8 cellular contexts compared by ENCODE assay signal in genomic region chr22:30357650-30358215, GRCh38. TPM values are rescaled to one million over a fixed set of nuclear protein-coding genes. Genes with fewer than 3 reads are reported as not detected.
DNase-seq lines count a peak whose midpoint lies in the region; ATAC-seq and TF ChIP-seq lines count a peak whose summit lies in the region.

No MANE protein-coding gene starts in this region.

- POLR2A ChIA-PET in naive thymus-derived CD8-positive, alpha-beta T cell (lab: Charles Lee) = interaction anchor here (1.1 to 4.9 kb wide), 8 partner anchors 21 to 69 kb away, joined by 3 to 100 read pairs (median 12); partner anchors contain the start of gene CASTOR1

- H3K36me3 Mint-ChIP-seq in IgD-negative memory B cell = no peaks in the 10 kb centered on the region
- H3K36me3 Mint-ChIP-seq in naive thymus-derived CD8-positive, alpha-beta T cell = peaks cover 0 to 17% (median 3%) of the 10 kb centered on the region in 3 donors

- no peaks in the 10 kb centered on the region for H3K27me3 Mint-ChIP-seq in IgD-negative memory B cell
- H3K27me3 Mint-ChIP-seq in naive thymus-derived CD8-positive, alpha-beta T cell = no peaks in the 10 kb centered on the region

- no peaks in the 10 kb centered on the region for H3K9me3 Mint-ChIP-seq in IgD-negative memory B cell
- H3K9me3 Mint-ChIP-seq in naive thymus-derived CD8-positive, alpha-beta T cell = no peaks in the 10 kb centered on the region

- peaks cover 25 to 36% (median 33%) of the 10 kb centered on the region in 11 experiments; a peak in 21 of 22 replicates for H4K20me1 ChIP-seq in BLaER1 treated with 17β-estradiol and CSF1 and Interleukin-3, amounts not matched to agents 10 nM and 100 nM
- no peaks in the 10 kb centered on the region for H4K20me1 ChIP-seq in mammary epithelial cell (ENCODE audit: insufficient read depth, low read length)

- intact Hi-C loops in mammary epithelial cell (cut with micrococcal nuclease) = loop anchor here (2.0 kb wide), 1 partner anchor 29 kb away; the partner anchor contains the start of gene RNF215

- H3K36me3 ChIP-seq in BLaER1 treated with 17β-estradiol and CSF1 and Interleukin-3, amounts not matched to agents 10 nM and 100 nM = peaks cover 12 to 22% (median 17%) of the 10 kb centered on the region in 11 experiments
- H3K36me3 ChIP-seq in mammary epithelial cell (ENCODE audit: insufficient read depth, low read length) = peaks cover 2% of the 10 kb centered on the region

- BruUV-seq in mammary epithelial cell (replicated peaks; lab: Mats Ljungman, UMichigan) = no TSS peak

- 58% methylated on average over 17 of the region's 22 CpGs for WGBS in mammary epithelial cell (ENCODE audit: low coverage, missing lambda C conversion rate)

- peak overlapping the region in 9 of 10 experiments; percentile 82 to 99 (median 93); a peak in 15 of 20 replicates for H3K4me3 ChIP-seq in BLaER1 treated with 17β-estradiol and CSF1 and Interleukin-3, amounts not matched to agents 10 nM and 100 nM
- H3K4me3 ChIP-seq in mammary epithelial cell (replicated peaks in 1 of 3; ENCODE audit: insufficient read depth in 1 of 3, low read depth in 2 of 3, low read length in 3 of 3) = peak overlapping the region; percentile 75 to 89 (median 85)

- peak overlapping the region in 6 of 11 experiments; percentile 92 to 98 (median 94); a peak in 10 of 22 replicates for H3K9ac ChIP-seq in BLaER1 treated with 17β-estradiol and CSF1 and Interleukin-3, amounts not matched to agents 10 nM and 100 nM
- no peak overlapping the region for H3K9ac ChIP-seq in mammary epithelial cell (ENCODE audit: insufficient read depth, low read length)

- CTCF ChIA-PET in mammary epithelial cell (lab: Charles Lee; ENCODE audit: low non-redundant PET) = no interaction called here

- in situ Hi-C loops in mammary epithelial cell (cut with MboI; ENCODE audit: low sequenced_read_pairs in 2 of 2) = no loop called here

- DNase-seq in mammary epithelial cell = no peak
- no peak for DNase-seq in naive thymus-derived CD8-positive, alpha-beta T cell
- DNase-seq in activated effector memory CD4-positive, alpha-beta T cell treated with Interleukin-2 at 50 U/mL for 16 hours = no peak
- DNase-seq in HT-29 (ENCODE audit: low spot score) = no peak
- no peak for DNase-seq in NCI-H2171 treated with DMSO at 0.1 percent for 48 hours (lab: John Stamatoyannopoulos, UW)

- H3K4me2 ChIP-seq in BLaER1 treated with 17β-estradiol and CSF1 and Interleukin-3, amounts not matched to agents 10 nM and 100 nM = peak overlapping the region; percentile 85 to 97 (median 92)
- no peak overlapping the region for H3K4me2 ChIP-seq in mammary epithelial cell (ENCODE audit: insufficient read depth, low read depth, low read length)

- peak overlapping the region; percentile 94 to 99 (median 99) for H3K4me3 Mint-ChIP-seq in IgD-negative memory B cell
- peak overlapping the region; percentile 91 to 98 (median 96) for H3K4me3 Mint-ChIP-seq in naive thymus-derived CD8-positive, alpha-beta T cell

- no peak overlapping the region for H3K27ac ChIP-seq in BLaER1 treated with 17β-estradiol and CSF1 and Interleukin-3, amounts not matched to agents 10 nM and 100 nM
- H3K27ac ChIP-seq in mammary epithelial cell (ENCODE audit: insufficient read depth, low read depth, low read length) = peak overlapping the region; percentile 85

- TF ChIP-seq CTCF in mammary epithelial cell (conservative IDR thresholded peaks at IDR 0.05 in 1 of 2, IDR thresholded peaks at IDR 0.05 in 1 of 2; ENCODE audit: extremely low read depth in 1 of 2, insufficient read depth in 1 of 2, low read depth in 1 of 2, low read length in 2 of 2) = no peak

- peaks cover 30 to 56% (median 38%) of the 10 kb centered on the region in 10 experiments for H3K4me1 ChIP-seq in BLaER1 treated with 17β-estradiol and CSF1 and Interleukin-3, amounts not matched to agents 10 nM and 100 nM
- H3K4me1 ChIP-seq in mammary epithelial cell (ENCODE audit: insufficient read depth, low read length) = peaks cover 15% of the 10 kb centered on the region

- peak overlapping the region; percentile 98 for H2AFZ ChIP-seq in mammary epithelial cell (ENCODE audit: low read depth, low read length)

- H3K4me1 Mint-ChIP-seq in IgD-negative memory B cell = peaks cover 28 to 39% (median 34%) of the 10 kb centered on the region in 3 donors
- H3K4me1 Mint-ChIP-seq in naive thymus-derived CD8-positive, alpha-beta T cell = peaks cover 28 to 52% (median 47%) of the 10 kb centered on the region in 4 donors

- no peaks in the 10 kb centered on the region for H3K9me3 ChIP-seq in BLaER1 treated with 17β-estradiol and CSF1 and Interleukin-3, amounts not matched to agents 10 nM and 100 nM (replicated peaks in 1 of 11)
- H3K9me3 ChIP-seq in mammary epithelial cell (replicated peaks; ENCODE audit: insufficient read depth, low read length) = no peaks in the 10 kb centered on the region

- no peak for ATAC-seq in naive thymus-derived CD8-positive, alpha-beta T cell
- no peak for ATAC-seq in HG03139 (IDR thresholded peaks at IDR 0.05; ENCODE audit: unreplicated experiment)

- peaks cover 37% of the 10 kb centered on the region for H3K79me2 ChIP-seq in mammary epithelial cell (ENCODE audit: insufficient read depth, low read length)

- H3K27ac Mint-ChIP-seq in IgD-negative memory B cell = peak overlapping the region in 2 of 3 donors; percentile 95 to 96
- peak overlapping the region; percentile 73 to 99 (median 96) for H3K27ac Mint-ChIP-seq in naive thymus-derived CD8-positive, alpha-beta T cell

- dilution Hi-C loops in mammary epithelial cell (cut with HindIII; ENCODE audit: low sequenced_read_pairs) = no loop called here

- H3K27me3 ChIP-seq in BLaER1 treated with 17β-estradiol and CSF1 and Interleukin-3, amounts not matched to agents 10 nM and 100 nM = peaks cover 0 to 15% (median 10%) of the 10 kb centered on the region in 11 experiments; a peak in 12 of 22 replicates
- no peaks in the 10 kb centered on the region for H3K27me3 ChIP-seq in mammary epithelial cell (ENCODE audit: insufficient read depth, low read length)

RNA-seq across cellular contexts. Expression of gene CCDC157, which starts 0.9 kb away (rescaled TPM):
- 1.6 TPM for polyA plus RNA-seq in IgD-negative memory B cell
- 1 to 10 TPM; 1.9 to 3.2 TPM for total RNA-seq in mammary epithelial cell
- 1.6 TPM for polyA plus RNA-seq in mammary epithelial cell
- 1.9 TPM for polyA minus RNA-seq in mammary epithelial cell
- total RNA-seq in naive thymus-derived CD8-positive, alpha-beta T cell = 1 to 10 TPM; 2.8 to 4.1 TPM
- polyA plus RNA-seq in naive thymus-derived CD8-positive, alpha-beta T cell = 1 to 10 TPM in 2 of 3 donors, under 1 TPM in 1; 0.66 to 2.5 (median 1.1) TPM
- total RNA-seq in HT-29 (2014; rRNA removed; shearing (Covaris generic)) = 3.6 and 5.5 TPM in 2 replicates

RNA-seq across cellular contexts. Expression of gene SF3A1, which starts 1.0 kb away (rescaled TPM):
- polyA plus RNA-seq in IgD-negative memory B cell = 120 TPM
- total RNA-seq in mammary epithelial cell = 100 to 1,000 TPM in 1 of 2 donors, 10 to 100 TPM in 1; 45.0 to 163 TPM
- 45.2 TPM for polyA plus RNA-seq in mammary epithelial cell
- 645 TPM for polyA minus RNA-seq in mammary epithelial cell
- total RNA-seq in naive thymus-derived CD8-positive, alpha-beta T cell = 100 to 1,000 TPM; 313 to 314 TPM
- polyA plus RNA-seq in naive thymus-derived CD8-positive, alpha-beta T cell = 100 to 1,000 TPM in 1 of 3 donors, 10 to 100 TPM in 2; 66.5 to 119 (median 99.8) TPM
- total RNA-seq in HT-29 (2014; rRNA removed; shearing (Covaris generic)) = 42.3 and 50.8 TPM in 2 replicates

RNA-seq across cellular contexts. Expression of gene RNF215, which starts 29.5 kb away (rescaled TPM):
- polyA plus RNA-seq in IgD-negative memory B cell (0.20 TPM), mammary epithelial cell (5.0 TPM)
- 10 to 100 TPM; 21.6 to 22.0 TPM for total RNA-seq in mammary epithelial cell
- 46.1 TPM for polyA minus RNA-seq in mammary epithelial cell
- total RNA-seq in naive thymus-derived CD8-positive, alpha-beta T cell = 1 to 10 TPM; 5.6 to 6.2 TPM
- under 1 TPM; 0.14 to 0.44 (median 0.39) TPM for polyA plus RNA-seq in naive thymus-derived CD8-positive, alpha-beta T cell
- total RNA-seq in HT-29 (2014; rRNA removed; shearing (Covaris generic)) = 4.8 and 9.5 TPM in 2 replicates

RNA-seq across cellular contexts. Expression of gene TBC1D10A, which starts 31.0 kb away (rescaled TPM):
- 44.0 TPM for polyA plus RNA-seq in IgD-negative memory B cell
- total RNA-seq in mammary epithelial cell = 10 to 100 TPM; 25.7 to 27.5 TPM
- 15.3 TPM for polyA plus RNA-seq in mammary epithelial cell
- polyA minus RNA-seq in mammary epithelial cell = 22.8 TPM
- 10 to 100 TPM; 66.7 to 67.7 TPM for total RNA-seq in naive thymus-derived CD8-positive, alpha-beta T cell
- 10 to 100 TPM; 56.7 to 83.4 (median 62.0) TPM for polyA plus RNA-seq in naive thymus-derived CD8-positive, alpha-beta T cell
- total RNA-seq in HT-29 (2014; rRNA removed; shearing (Covaris generic)) = 17.2 and 17.4 TPM in 2 replicates

RNA-seq across cellular contexts. Expression of gene SEC14L2, which starts 39.1 kb away (rescaled TPM):
- polyA plus RNA-seq in IgD-negative memory B cell = 1.1 TPM
- 100 to 1,000 TPM; 171 to 266 TPM for total RNA-seq in mammary epithelial cell
- 168 TPM for polyA plus RNA-seq in mammary epithelial cell
- polyA minus RNA-seq in mammary epithelial cell = 208 TPM
- 10 to 100 TPM; 17.8 to 19.9 TPM for total RNA-seq in naive thymus-derived CD8-positive, alpha-beta T cell
- polyA plus RNA-seq in naive thymus-derived CD8-positive, alpha-beta T cell = 10 to 100 TPM; 16.8 to 25.9 (median 22.5) TPM
- total RNA-seq in HT-29 (2014; rRNA removed; shearing (Covaris generic)) = 2.2 and 3.0 TPM in 2 replicates
